10 cellular contexts compared by ENCODE assay signal in the genomic region with DNA sequence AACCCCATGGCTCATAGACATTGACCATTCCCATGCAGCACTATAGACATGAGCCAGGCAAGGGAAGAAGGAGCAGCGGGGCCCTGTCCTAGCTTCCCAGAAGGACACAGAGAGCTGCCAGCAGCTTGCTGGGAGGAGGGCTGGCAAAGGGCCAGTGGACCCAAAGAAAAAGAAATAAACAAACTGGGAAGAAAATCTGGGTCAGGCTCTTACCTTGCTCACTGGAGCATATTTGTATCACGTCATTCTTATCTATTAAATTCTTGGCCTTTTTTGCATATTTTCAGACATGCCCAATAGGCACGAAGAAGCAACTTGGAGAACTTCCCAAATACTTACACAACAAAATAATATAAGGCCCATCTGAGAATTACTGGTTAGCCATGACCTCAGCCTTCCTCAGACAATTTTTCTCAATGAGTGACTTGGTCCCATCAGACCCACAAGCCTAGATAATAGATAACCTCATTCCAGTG. TPM values are rescaled to one million over a fixed set of nuclear protein-coding genes. Genes with fewer than 3 reads are reported as not detected.
DNase-seq lines count a peak whose midpoint lies in the region; ATAC-seq lines count a peak whose summit lies in the region.
"Had no signal": no experiment of that assay in that cellular context is flagged by ENCODE, and none has a peak within 500 bp of the region (broad histone marks: within the 10 kb centered on the region; RNA-seq: fewer than 3 reads in every experiment).

No MANE protein-coding gene starts in this region.

- no peak overlapping the region for H3K23ac ChIP-seq in trophoblast cell (ENCODE audit: low read length)

- H2BK5ac ChIP-seq in trophoblast cell (ENCODE audit: low read depth, low read length, poor library complexity) = no peak overlapping the region

- H3K36me3 ChIP-seq in CD4-positive, alpha-beta memory T cell (ENCODE audit: insufficient read depth, low read length) = peaks cover 31% of the 10 kb centered on the region
- H3K36me3 ChIP-seq in SJCRH30 (no peaks in the 10 kb centered on the region), trophoblast cell (ENCODE audit: control insufficient read depth in 1 of 2, insufficient read depth in 2 of 2, low read length in 2 of 2) (peaks cover 4 to 15% of the 10 kb centered on the region in 2 experiments)
- H3K36me3 ChIP-seq: neutrophil had no signal

- no peak overlapping the region for H3K9ac ChIP-seq in trophoblast cell (ENCODE audit: low read length)

- H3K79me1 ChIP-seq in trophoblast cell (ENCODE audit: low read length) = peaks cover 2% of the 10 kb centered on the region

- H3K9me3 ChIP-seq in CD4-positive, alpha-beta memory T cell (ENCODE audit: control insufficient read depth in 1 of 2, low read length in 2 of 2) = no peaks in the 10 kb centered on the region
- H3K9me3 ChIP-seq in SJCRH30 (replicated peaks) (no peaks in the 10 kb centered on the region), trophoblast cell (ENCODE audit: insufficient read depth, low read depth, low read length) (no peaks in the 10 kb centered on the region)
- H3K9me3 ChIP-seq: neutrophil had no signal

- no peak for ATAC-seq in effector memory CD8-positive, alpha-beta T cell (replicated peaks)
- ATAC-seq in HG02798 (IDR thresholded peaks at IDR 0.05; ENCODE audit: poor library complexity, unreplicated experiment) (no peak), GM18870 (IDR thresholded peaks at IDR 0.05; ENCODE audit: unreplicated experiment) (no peak), GM19035 (IDR thresholded peaks at IDR 0.05; ENCODE audit: unreplicated experiment) (no peak)

- H2BK120ac ChIP-seq in trophoblast cell (ENCODE audit: insufficient read depth, low read length, poor library complexity) = no peak overlapping the region

- H3K4me2 ChIP-seq in trophoblast cell (ENCODE audit: low read length) = no peak overlapping the region

- H3K4me1 ChIP-seq in CD4-positive, alpha-beta memory T cell (ENCODE audit: insufficient read depth, low read length) = peaks cover 97% of the 10 kb centered on the region
- H3K4me1 ChIP-seq in SJCRH30 (peaks cover 14% of the 10 kb centered on the region), trophoblast cell (ENCODE audit: control insufficient read depth in 1 of 2, insufficient read depth in 2 of 2, low read length in 2 of 2) (peaks cover 11 to 19% of the 10 kb centered on the region in 2 experiments)

- H2BK12ac ChIP-seq in trophoblast cell (ENCODE audit: low read length) = no peak overlapping the region

- H4K91ac ChIP-seq in trophoblast cell (ENCODE audit: low read depth, low read length) = no peak overlapping the region

- H3K4ac ChIP-seq in trophoblast cell (ENCODE audit: low read depth, low read length) = no peak overlapping the region

- peaks cover 83 to 100% (median 92%) of the 10 kb centered on the region in 4 donors for H3K4me1 Mint-ChIP-seq in CD4-positive, alpha-beta memory T cell
- peaks cover 74 to 94% of the 10 kb centered on the region in 2 donors for H3K4me1 Mint-ChIP-seq in effector memory CD8-positive, alpha-beta T cell (ENCODE audit: low read depth in 2 of 2)

- H3K79me2 ChIP-seq in trophoblast cell (ENCODE audit: control insufficient read depth, insufficient read depth, low read length, poor library complexity) = peaks cover 3% of the 10 kb centered on the region

- H3K4me3 ChIP-seq in CD4-positive, alpha-beta memory T cell (ENCODE audit: low read length in 2 of 2) = no peak overlapping the region
- H3K4me3 ChIP-seq in SJCRH30 (no peak overlapping the region), trophoblast cell (ENCODE audit: low read depth, low read length) (no peak overlapping the region)

- intact Hi-C loops in CD4-positive, alpha-beta memory T cell (cut with micrococcal nuclease) = no loop called here

- no peak for DNase-seq in CD4-positive, alpha-beta memory T cell
- DNase-seq in SJCRH30 (peak; percentile 55 to 56), trophoblast cell (peak; percentile 71 to 92), DMS114 treated with DMSO at 0.1 percent for 48 hours (lab: John Stamatoyannopoulos, UW; ENCODE audit: unreplicated experiment) (no peak)
- DNase-seq in effector memory CD8-positive, alpha-beta T cell = no peak
- DNase-seq: activated gamma-delta T cell treated with Interleukin-2 at 50 U/mL for 16 hours had no signal

- H3K27ac Mint-ChIP-seq in CD4-positive, alpha-beta memory T cell = peak overlapping the region in 6 of 7 donors; percentile 36 to 84 (median 59)
- peak overlapping the region; percentile 59 to 91 for H3K27ac Mint-ChIP-seq in effector memory CD8-positive, alpha-beta T cell

- no peak overlapping the region for H4K8ac ChIP-seq in trophoblast cell (ENCODE audit: low read depth, low read length)

- no peak overlapping the region for H4K12ac ChIP-seq in trophoblast cell (ENCODE audit: low read depth, low read length)

- no peaks in the 10 kb centered on the region for H3K9me3 Mint-ChIP-seq in CD4-positive, alpha-beta memory T cell
- no peaks in the 10 kb centered on the region for H3K9me3 Mint-ChIP-seq in effector memory CD8-positive, alpha-beta T cell

- POLR2A ChIA-PET in CD4-positive, alpha-beta memory T cell (lab: Charles Lee; ENCODE audit: partially characterized antibody) = no interaction called here

- no peaks in the 10 kb centered on the region for H3K27me3 Mint-ChIP-seq in CD4-positive, alpha-beta memory T cell
- H3K27me3 Mint-ChIP-seq in effector memory CD8-positive, alpha-beta T cell = no peaks in the 10 kb centered on the region

- no peak overlapping the region for H3K18ac ChIP-seq in trophoblast cell (ENCODE audit: low read length)

- CTCF ChIA-PET in CD4-positive, alpha-beta memory T cell (lab: Charles Lee; ENCODE audit: partially characterized antibody) = interaction anchor here (5.5 to 6.2 kb wide), 2 partner anchors 27 to 152 kb away, joined by 51 to 59 read pairs; a partner anchor contains a TSS

- peaks cover 50 to 76% of the 10 kb centered on the region in 2 donors for H3K36me3 Mint-ChIP-seq in CD4-positive, alpha-beta memory T cell
- H3K36me3 Mint-ChIP-seq in effector memory CD8-positive, alpha-beta T cell (ENCODE audit: insufficient read depth) = peaks cover 33% of the 10 kb centered on the region

- no peaks in the 10 kb centered on the region for H3K27me3 ChIP-seq in CD4-positive, alpha-beta memory T cell (ENCODE audit: insufficient read depth, low read length)
- H3K27me3 ChIP-seq in SJCRH30 = no peaks in the 10 kb centered on the region
- no peaks in the 10 kb centered on the region for H3K27me3 ChIP-seq in trophoblast cell (ENCODE audit: insufficient read depth, low read length)
- H3K27me3 ChIP-seq: neutrophil had no signal

- WGBS in trophoblast cell (ENCODE audit: extremely low coverage, insufficient coverage, insufficient read length) = no CpG with 5 or more reads among the region's 3 CpGs

- H3K14ac ChIP-seq in trophoblast cell (ENCODE audit: low read length) = no peak overlapping the region

- no peak overlapping the region for H2AK5ac ChIP-seq in trophoblast cell (ENCODE audit: low read length)

- no peak overlapping the region for H2AFZ ChIP-seq in trophoblast cell (ENCODE audit: insufficient read depth, low read length, poor library complexity)

- H3K4me3 Mint-ChIP-seq in CD4-positive, alpha-beta memory T cell = peak overlapping the region in 4 of 8 donors; percentile 14 to 73 (median 34)
- H3K4me3 Mint-ChIP-seq in effector memory CD8-positive, alpha-beta T cell = peak overlapping the region; percentile 33 to 56

- H3K27ac ChIP-seq in CD4-positive, alpha-beta memory T cell (ENCODE audit: low read depth, low read length) = no peak overlapping the region
- H3K27ac ChIP-seq in SJCRH30 (no peak overlapping the region), trophoblast cell (ENCODE audit: low read depth, low read length) (no peak overlapping the region)
- H3K27ac ChIP-seq: neutrophil had no signal

RNA-seq across cellular contexts. Expression of a gene that starts 28.4 kb away (rescaled TPM):
- total RNA-seq in CD4-positive, alpha-beta memory T cell = 100 to 1,000 TPM; 123 to 125 TPM
- polyA plus RNA-seq in CD4-positive, alpha-beta memory T cell = 10 to 100 TPM; 47.8 to 85.9 TPM
- 1.4 and 1.9 TPM in 2 replicates for total RNA-seq in SJCRH30 (2014; rRNA removed; shearing (Covaris generic))
- 19.6 and 22.1 TPM in 2 replicates for polyA plus RNA-seq in trophoblast cell (2013)

Comparison
In these comparisons a context has a peak if more than half of its experiments do, and no peak if none do; other contexts are left out.
1. DNase-seq: peak in SJCRH30 (2 of 2) and trophoblast cell (2 of 2); none in CD4-positive, alpha-beta memory T cell (0 of 5), effector memory CD8-positive, alpha-beta T cell (0 of 3) and DMS114 treated with DMSO at 0.1 percent for 48 hours (single experiment).
2. RNA of a gene that starts 28.4 kb away (total RNA-seq): 123 to 125 TPM in CD4-positive, alpha-beta memory T cell; 1.4 to 1.9 TPM in SJCRH30; every median in the first group is over 10 times any median in the second.